1 cellular context compared by ENCODE assay signal in the genomic region with DNA sequence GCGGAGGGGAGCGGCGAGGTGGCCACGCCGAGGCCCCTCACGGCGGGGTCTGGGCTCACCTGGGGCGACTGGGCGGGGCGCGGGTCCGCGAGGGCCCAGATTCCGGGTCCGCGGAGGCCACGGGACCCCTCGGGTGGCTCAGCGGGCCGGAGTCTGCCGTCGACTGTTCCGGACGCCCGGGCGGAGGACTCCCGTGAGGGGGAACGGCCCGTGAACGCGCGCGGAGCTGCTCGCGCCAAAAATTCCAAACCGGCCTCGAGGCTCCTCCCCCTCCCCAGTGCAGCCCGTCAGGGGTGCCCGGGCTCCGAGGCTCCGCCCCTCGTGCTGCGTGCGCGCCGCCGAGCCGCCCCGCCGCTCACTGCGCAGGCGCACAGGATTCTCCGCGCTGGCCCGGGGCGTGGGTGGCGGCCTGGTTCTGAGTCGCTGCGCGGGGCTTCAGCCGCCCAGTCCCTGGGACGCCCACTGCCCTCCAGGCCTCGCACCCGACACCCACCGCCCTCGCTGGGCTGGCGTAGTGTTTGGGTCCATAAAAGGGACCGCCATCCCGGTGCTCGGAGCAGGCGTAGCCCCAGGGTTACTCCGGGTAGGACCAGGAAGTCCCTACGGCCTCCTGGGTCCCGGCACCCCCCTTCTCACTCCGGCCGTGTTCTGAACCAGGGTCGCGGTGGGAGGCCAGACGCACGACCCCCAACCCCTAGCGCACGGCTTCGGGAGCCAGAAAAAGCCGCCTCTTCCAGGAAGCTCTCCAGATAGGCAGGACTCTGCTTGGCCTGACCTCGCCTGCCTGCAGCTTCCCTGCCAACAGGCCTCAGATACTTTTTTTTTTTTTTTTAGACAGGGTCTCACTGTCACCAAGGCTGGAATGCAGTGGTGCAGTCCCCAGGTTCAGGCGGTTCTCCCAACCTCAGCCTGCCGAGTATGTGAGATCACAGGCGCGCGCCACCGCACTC.
TF ChIP-seq lines count a peak whose summit lies in the region.

TSS of gene PKMYT1 (minus strand) at position 220 of the 950 bp plus-strand sequence. CDS start 789 bp downstream, outside the sequence.

TF ChIP-seq in WTC11, 78 proteins besides CTCF, POLR2A, EP300 and RAD21 (continued from another document):
- no peak for TF ChIP-seq NFATC4 (CRISPR knock-in tag; IDR thresholded peaks at IDR 0.05)
- TF ChIP-seq, protein P1, sequence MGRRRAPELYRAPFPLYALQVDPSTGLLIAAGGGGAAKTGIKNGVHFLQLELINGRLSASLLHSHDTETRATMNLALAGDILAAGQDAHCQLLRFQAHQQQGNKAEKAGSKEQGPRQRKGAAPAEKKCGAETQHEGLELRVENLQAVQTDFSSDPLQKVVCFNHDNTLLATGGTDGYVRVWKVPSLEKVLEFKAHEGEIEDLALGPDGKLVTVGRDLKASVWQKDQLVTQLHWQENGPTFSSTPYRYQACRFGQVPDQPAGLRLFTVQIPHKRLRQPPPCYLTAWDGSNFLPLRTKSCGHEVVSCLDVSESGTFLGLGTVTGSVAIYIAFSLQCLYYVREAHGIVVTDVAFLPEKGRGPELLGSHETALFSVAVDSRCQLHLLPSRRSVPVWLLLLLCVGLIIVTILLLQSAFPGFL (CRISPR knock-in tag; IDR thresholded peaks at IDR 0.05; ENCODE audit: borderline replicate concordance), result no peak
- TF ChIP-seq ESRRA (CRISPR knock-in tag; IDR thresholded peaks at IDR 0.05; ENCODE audit: borderline replicate concordance), result peak; percentile 38; the same call in 1 of the 2 replicates
- TF ChIP-seq NR1H2 (CRISPR knock-in tag; IDR thresholded peaks at IDR 0.05), result no peak
- TF ChIP-seq, protein P2, sequence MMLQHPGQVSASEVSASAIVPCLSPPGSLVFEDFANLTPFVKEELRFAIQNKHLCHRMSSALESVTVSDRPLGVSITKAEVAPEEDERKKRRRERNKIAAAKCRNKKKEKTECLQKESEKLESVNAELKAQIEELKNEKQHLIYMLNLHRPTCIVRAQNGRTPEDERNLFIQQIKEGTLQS (CRISPR knock-in tag; conservative IDR thresholded peaks at IDR 0.05), result no peak
- no peak for TF ChIP-seq KAT7 (CRISPR knock-in tag; IDR thresholded peaks at IDR 0.05; ENCODE audit: borderline replicate concordance)
- no peak for TF ChIP-seq SOX15 (CRISPR knock-in tag; IDR thresholded peaks at IDR 0.05)
- no peak for TF ChIP-seq CREB1 (CRISPR knock-in tag; IDR thresholded peaks at IDR 0.05)
- TF ChIP-seq ZSCAN18 (CRISPR knock-in tag; IDR thresholded peaks at IDR 0.05), result no peak
- TF ChIP-seq E2F4 (CRISPR knock-in tag; IDR thresholded peaks at IDR 0.05; ENCODE audit: borderline replicate concordance, low read depth), result no peak; the same call in 1 of the 2 replicates
- TF ChIP-seq AR (CRISPR knock-in tag; IDR thresholded peaks at IDR 0.05), result no peak
- TF ChIP-seq, protein P3, sequence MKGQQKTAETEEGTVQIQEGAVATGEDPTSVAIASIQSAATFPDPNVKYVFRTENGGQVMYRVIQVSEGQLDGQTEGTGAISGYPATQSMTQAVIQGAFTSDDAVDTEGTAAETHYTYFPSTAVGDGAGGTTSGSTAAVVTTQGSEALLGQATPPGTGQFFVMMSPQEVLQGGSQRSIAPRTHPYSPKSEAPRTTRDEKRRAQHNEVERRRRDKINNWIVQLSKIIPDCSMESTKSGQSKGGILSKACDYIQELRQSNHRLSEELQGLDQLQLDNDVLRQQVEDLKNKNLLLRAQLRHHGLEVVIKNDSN (CRISPR knock-in tag; IDR thresholded peaks at IDR 0.05), result no peak
- no peak for TF ChIP-seq MYBL2 (CRISPR knock-in tag; IDR thresholded peaks at IDR 0.05)
- TF ChIP-seq CBFB (CRISPR knock-in tag; IDR thresholded peaks at IDR 0.05; ENCODE audit: low read depth), result no peak
- TF ChIP-seq ZNF121 (CRISPR knock-in tag; IDR thresholded peaks at IDR 0.05), result no peak
